Comparison of ENCODE assay signal across 8 cellular contexts in the genomic region with DNA sequence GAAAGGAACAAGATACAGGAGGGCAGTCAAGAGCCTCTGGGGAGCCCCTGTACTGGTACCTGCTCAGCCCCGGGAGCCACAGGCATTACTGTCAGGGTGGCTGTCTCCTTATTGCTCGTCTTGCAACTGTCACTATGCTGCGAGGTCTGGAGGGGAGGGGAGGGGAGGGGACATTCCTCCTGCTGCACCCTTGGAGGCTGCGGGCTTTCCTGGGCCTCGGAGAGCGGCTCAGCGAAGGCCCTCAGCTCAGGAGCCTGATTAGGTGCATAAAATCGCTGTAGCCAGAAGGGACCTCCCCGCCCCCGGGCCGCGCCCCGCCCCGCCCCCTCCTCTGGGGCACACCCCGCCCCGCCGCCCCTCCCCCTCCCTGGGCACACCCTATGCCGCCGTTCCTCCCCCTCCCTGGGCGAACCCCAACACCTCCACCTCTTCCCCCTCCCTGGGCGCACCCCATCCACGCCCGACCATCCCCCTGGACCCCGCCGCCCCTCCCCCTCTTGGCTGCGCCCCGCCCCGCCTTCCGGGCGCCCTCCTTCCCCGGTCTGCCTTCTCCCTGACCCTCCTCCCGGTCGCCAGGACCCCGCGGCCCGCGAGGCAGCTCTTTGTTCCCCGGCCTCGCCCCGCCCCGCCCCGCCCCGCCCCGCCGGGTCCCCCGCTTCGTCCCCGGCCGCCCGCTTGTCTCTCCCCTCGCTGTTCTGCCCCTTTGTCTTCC. TPM values are rescaled to one million over a fixed set of nuclear protein-coding genes. Genes with fewer than 3 reads are reported as not detected.
DNase-seq lines count a peak whose midpoint lies in the region; ATAC-seq, FAIRE-seq and TF ChIP-seq lines count a peak whose summit lies in the region.

No MANE protein-coding gene starts in this region.

- FAIRE-seq in HepG2 (lab: Jason Lieb, UNC) = no peak

- TF ChIP-seq EP300 in HepG2 (IDR thresholded peaks at IDR 0.05; ENCODE audit: low read depth in 2 of 2, low read length in 2 of 2) = no peak
- TF ChIP-seq EP300 in HepG2 (CRISPR knock-in tag; IDR thresholded peaks at IDR 0.05; ENCODE audit: borderline replicate concordance) = no peak

- H3K4me1 Mint-ChIP-seq in HFFc6 (ENCODE audit: low read depth) (peaks cover 28% of the 10 kb centered on the region), chondrocyte (ENCODE audit: low read depth) (peaks cover 48% of the 10 kb centered on the region)

- CTCF ChIA-PET in HepG2 (lab: Yijun Ruan, JAX; ENCODE audit: low intra/inter-chr PET ratio, low total read pairs) = no interaction called here

- intact Hi-C loops in HepG2 (cut with micrococcal nuclease; ENCODE audit: unreplicated experiment) = no loop called here

- H3K4me3 Mint-ChIP-seq in HFFc6 (peak overlapping the region; percentile 78), chondrocyte (ENCODE audit: unreplicated experiment) (peak overlapping the region; percentile 86)

- ATAC-seq in HepG2 = peak; percentile 42
- no peak for ATAC-seq in GM18520 (IDR thresholded peaks at IDR 0.05; ENCODE audit: unreplicated experiment)

- no peaks in the 10 kb centered on the region for H4K20me1 ChIP-seq in HepG2 (ENCODE audit: insufficient read depth, low read length)

- H3K27ac ChIP-seq in WERI-Rb-1 (peak overlapping the region; percentile 97), HepG2 (ENCODE audit: extremely low read length, insufficient read depth, low read length) (no peak overlapping the region)

- peak overlapping the region; percentile 53; the same call in 1 of the 2 replicates for H3K4me2 ChIP-seq in HepG2 (ENCODE audit: low read depth, low read length)

- BruUV-seq in HepG2 (replicated peaks; lab: Mats Ljungman, UMichigan) = no TSS peak

- no peaks in the 10 kb centered on the region for H3K4me1 ChIP-seq in HepG2 (ENCODE audit: insufficient read depth, low read length)

- no peak overlapping the region for H3K9ac ChIP-seq in HepG2 (ENCODE audit: insufficient read depth, low read depth, low read length)

- H3K4me3 ChIP-seq in WERI-Rb-1 (ENCODE audit: low read depth, low read length) = peak overlapping the region; percentile 56
- no peak overlapping the region; a peak in 2 of 6 replicates for H3K4me3 ChIP-seq in HepG2 (replicated peaks in 1 of 3; ENCODE audit: insufficient read depth in 1 of 3, low read depth in 2 of 3, low read length in 3 of 3)

- no peak for TF ChIP-seq RAD21 in HepG2 (CRISPR knock-in tag; IDR thresholded peaks at IDR 0.05)

- TF ChIP-seq CTCF in HFFc6 (IDR thresholded peaks at IDR 0.05) (no peak), WERI-Rb-1 (IDR thresholded peaks at IDR 0.05; ENCODE audit: low read depth, low read length) (no peak), chondrocyte (IDR thresholded peaks at IDR 0.05) (no peak), HepG2 (CRISPR knock-in tag; IDR thresholded peaks at IDR 0.05) (no peak)

- H3K79me2 ChIP-seq in HepG2 (ENCODE audit: insufficient read depth, low read length) = no peaks in the 10 kb centered on the region

- H3K27ac Mint-ChIP-seq in HFFc6 (peak overlapping the region; percentile 27; the same call in 1 of the 2 replicates), chondrocyte (ENCODE audit: unreplicated experiment) (peak overlapping the region; percentile 41)

- H3K36me3 ChIP-seq in WERI-Rb-1 (no peaks in the 10 kb centered on the region), HepG2 (replicated peaks in 1 of 2; ENCODE audit: control insufficient read depth in 1 of 2, insufficient read depth in 2 of 2, low read length in 2 of 2) (no peaks in the 10 kb centered on the region)

- TF ChIP-seq POLR2A in HepG2 (IDR thresholded peaks at IDR 0.05; ENCODE audit: insufficient read depth in 1 of 2, low read depth in 2 of 2, low read length in 2 of 2) = no peak

- H3K27me3 ChIP-seq in WERI-Rb-1 (ENCODE audit: insufficient read depth, low read depth, severe bottlenecking) (no peaks in the 10 kb centered on the region), HepG2 (ENCODE audit: control insufficient read depth in 1 of 2, insufficient read depth in 2 of 2, low read length in 2 of 2) (peaks cover 0 to 13% of the 10 kb centered on the region in 2 experiments; a peak in 4 of 5 replicates)

- POLR2A ChIA-PET in HepG2 (lab: Yijun Ruan, JAX) = no interaction called here

- H3K36me3 Mint-ChIP-seq in HFFc6 (ENCODE audit: low read depth) (no peaks in the 10 kb centered on the region), chondrocyte (ENCODE audit: low read depth) (no peaks in the 10 kb centered on the region)

- no peak overlapping the region for H2AFZ ChIP-seq in HepG2 (ENCODE audit: low read length)

- 7% methylated on average over 43 of the region's 51 CpGs for WGBS in HepG2 (ENCODE audit: low lambda C conversion rate)

- no peaks in the 10 kb centered on the region; the same call in none of the 2 replicates for H3K27me3 Mint-ChIP-seq in HFFc6 (ENCODE audit: insufficient read depth)
- no peaks in the 10 kb centered on the region for H3K27me3 Mint-ChIP-seq in chondrocyte (ENCODE audit: low read depth)

- DNase-seq in HFFc6 = no peak
- DNase-seq in WERI-Rb-1 = peak; percentile 86
- DNase-seq in chondrocyte (ENCODE audit: low spot score) = peak; percentile 52
- no peak for DNase-seq in HepG2 (ENCODE audit: low spot score)
- DNase-seq in stimulated activated CD8-positive, alpha-beta memory T cell treated with anti-CD3 and anti-CD28 coated beads, Interleukin-15, amount 100 ng/mL, for 24 hours (ENCODE audit: low read depth) = peak; percentile 7
- no peak for DNase-seq in cerebellar cortex (ENCODE audit: low spot score)
- no peak for DNase-seq in NCI-H1694 (lab: John Stamatoyannopoulos, UW)

- in situ Hi-C loops in HepG2 (cut with HindIII; ENCODE audit: extremely low pct_ligation_motif_present, low pct_unique_long_range_greater_than_20kb) = no loop called here

- no peaks in the 10 kb centered on the region for H3K9me3 Mint-ChIP-seq in HFFc6
- no peaks in the 10 kb centered on the region for H3K9me3 Mint-ChIP-seq in chondrocyte (ENCODE audit: low read depth)

- no peaks in the 10 kb centered on the region for H3K9me3 ChIP-seq in WERI-Rb-1 (ENCODE audit: severe bottlenecking)
- H3K9me3 ChIP-seq in HepG2 (ENCODE audit: low read length) = no peaks in the 10 kb centered on the region

TF ChIP-seq in HepG2, 621 proteins besides CTCF, POLR2A, EP300 and RAD21:
- TF ChIP-seq SSRP1 (CRISPR knock-in tag; IDR thresholded peaks at IDR 0.05) (no peak), ZFY (CRISPR knock-in tag; IDR thresholded peaks at IDR 0.05) (no peak), ZNF670 (CRISPR knock-in tag; IDR thresholded peaks at IDR 0.05; ENCODE audit: borderline replicate concordance) (no peak), SOX13 (IDR thresholded peaks at IDR 0.05) (no peak), SOX13 (CRISPR knock-in tag; conservative IDR thresholded peaks at IDR 0.05 in 1 of 2, IDR thresholded peaks at IDR 0.05 in 1 of 2) (no peak), ZNF878 (CRISPR knock-in tag; IDR thresholded peaks at IDR 0.05) (no peak), PAWR (CRISPR knock-in tag; IDR thresholded peaks at IDR 0.05; ENCODE audit: borderline replicate concordance) (no peak), ZNF546 (CRISPR knock-in tag; conservative IDR thresholded peaks at IDR 0.05) (no peak), ZNF792 (CRISPR knock-in tag; IDR thresholded peaks at IDR 0.05) (no peak), SP1 (IDR thresholded peaks at IDR 0.05) (no peak), SP1 (CRISPR knock-in tag; IDR thresholded peaks at IDR 0.05) (no peak), ZNF816 (CRISPR knock-in tag; IDR thresholded peaks at IDR 0.05; ENCODE audit: borderline replicate concordance) (no peak), ETV6 (CRISPR knock-in tag; conservative IDR thresholded peaks at IDR 0.05) (no peak)
- TF ChIP-seq, protein P1, sequence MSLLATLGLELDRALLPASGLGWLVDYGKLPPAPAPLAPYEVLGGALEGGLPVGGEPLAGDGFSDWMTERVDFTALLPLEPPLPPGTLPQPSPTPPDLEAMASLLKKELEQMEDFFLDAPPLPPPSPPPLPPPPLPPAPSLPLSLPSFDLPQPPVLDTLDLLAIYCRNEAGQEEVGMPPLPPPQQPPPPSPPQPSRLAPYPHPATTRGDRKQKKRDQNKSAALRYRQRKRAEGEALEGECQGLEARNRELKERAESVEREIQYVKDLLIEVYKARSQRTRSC (CRISPR knock-in tag; IDR thresholded peaks at IDR 0.05; ENCODE audit: low read depth) = no peak

RNA-seq across cellular contexts. Expression of a gene that starts 35.5 kb away (rescaled TPM):
- total RNA-seq in HFFc6 (2021; fragmentation: NEBNext Ultra II Directional; extraction: Animal tissue kit (Norgen Biotek cat#: 25700)) = 1 to 10 TPM; 3.9 to 5.5 (median 5.1) TPM
- total RNA-seq in chondrocyte (10.4 to 13.7 TPM (median 10.5 TPM) in 3 replicates), HepG2 (2016; rRNA removed; fragmentation: Illumina TruSeq; extraction: Trizol) (0.11 TPM in 1 of 2 replicates, not detected in the other)
- under 0.01 TPM in 1 of 2 replicates, not detected in the other for total RNA-seq in HepG2 (2016; cell fraction: cytosol; rRNA removed; fragmentation: Illumina TruSeq; extraction: Trizol; ENCODE audit: low read depth)
- total RNA-seq in HepG2 (2016; cell fraction: insoluble cytoplasmic fraction; rRNA removed; fragmentation: Illumina TruSeq; extraction: Trizol) = 0.03 and 0.09 TPM in 2 replicates
- 0.03 and 0.09 TPM in 2 replicates for total RNA-seq in HepG2 (2016; cell fraction: membrane; rRNA removed; fragmentation: Illumina TruSeq; extraction: Trizol)
- 0.13 and 0.19 TPM in 2 replicates for total RNA-seq in HepG2 (2016; cell fraction: nucleus; rRNA removed; fragmentation: Illumina TruSeq; extraction: Trizol)
- not detected in 2 replicates for polyA plus RNA-seq in HepG2 (2011; rRNA removed)
- not detected in 2 replicates for polyA plus RNA-seq in HepG2 (2011; cell fraction: cytosol; rRNA removed)
- 0.03 TPM in 2 replicates for polyA plus RNA-seq in HepG2 (2011; cell fraction: nucleus; rRNA removed)
- polyA plus RNA-seq in HepG2 (2012) = 0.03 TPM in 1 of 2 replicates, not detected in the other
- polyA plus RNA-seq in HepG2 (2016; cell fraction: cytosol; fragmentation: Illumina TruSeq; extraction: Trizol; ENCODE audit: low read depth) = 0.03 TPM in 1 of 2 replicates, not detected in the other
- polyA plus RNA-seq in HepG2 (2016; cell fraction: insoluble cytoplasmic fraction; fragmentation: Illumina TruSeq; extraction: Trizol; ENCODE audit: low read depth) = 0.17 TPM in 1 of 2 replicates, not detected in the other
- not detected in 2 replicates for polyA plus RNA-seq in HepG2 (2016; cell fraction: membrane; fragmentation: Illumina TruSeq; extraction: Trizol; ENCODE audit: low read depth)
- polyA plus RNA-seq in HepG2 (2016; cell fraction: nucleus; fragmentation: Illumina TruSeq; extraction: Trizol; ENCODE audit: insufficient read depth, low read depth) = 0.19 and 0.35 TPM in 2 replicates
- polyA minus RNA-seq in HepG2 (2011; rRNA and poly(A)+ RNA removed; ENCODE audit: low replicate concordance) = 0.08 and 0.68 TPM in 2 replicates
- polyA minus RNA-seq in HepG2 (2011; cell fraction: cytosol; rRNA and poly(A)+ RNA removed) = not detected in 2 replicates
- polyA minus RNA-seq in HepG2 (2011; cell fraction: nucleus; rRNA and poly(A)+ RNA removed) = 0.13 and 0.50 TPM in 2 replicates

Comparison
In these comparisons a context has a peak if more than half of its experiments do, and no peak if none do; other contexts are left out.
1. DNase-seq: peak in WERI-Rb-1 (single experiment), chondrocyte (single experiment) and stimulated activated CD8-positive, alpha-beta memory T cell treated with anti-CD3 and anti-CD28 coated beads, Interleukin-15, amount 100 ng/mL, for 24 hours (single experiment); none in HFFc6 (single experiment), HepG2 (single experiment), cerebellar cortex (single experiment) and NCI-H1694 (single experiment).